1 cellular context compared by ENCODE assay signal in the genomic region with DNA sequence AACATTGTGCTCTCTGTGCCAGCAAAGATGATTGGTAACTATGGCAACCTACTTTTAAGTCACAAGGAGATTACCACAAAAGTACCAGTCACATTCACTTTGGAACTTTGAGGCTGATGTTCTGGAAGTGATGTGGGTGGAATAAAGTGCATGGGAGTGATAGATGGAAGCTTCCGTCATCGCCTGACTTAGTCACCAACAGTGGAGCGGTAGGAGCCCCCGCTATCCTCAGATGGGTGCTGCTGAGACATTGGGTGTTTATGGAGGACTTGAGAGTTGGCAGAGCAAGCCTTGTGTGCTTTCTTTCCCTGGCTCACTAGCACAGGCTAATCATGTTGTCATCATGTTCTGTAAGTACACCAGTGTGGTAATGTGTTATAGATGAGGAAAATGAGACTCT.
TF ChIP-seq lines count a peak whose summit lies in the region.

No MANE protein-coding gene starts in this region.

TF ChIP-seq in SK-N-SH treated with all-trans-retinoic acid at 6 μM for 48 hours, 23 proteins besides CTCF, POLR2A, EP300 and RAD21 (continued from another document):
- TF ChIP-seq CSRNP3 (CRISPR knock-in tag; IDR thresholded peaks at IDR 0.05) (no peak), ZFP30 (CRISPR knock-in tag; IDR thresholded peaks at IDR 0.05) (no peak)
- TF ChIP-seq, protein P1, sequence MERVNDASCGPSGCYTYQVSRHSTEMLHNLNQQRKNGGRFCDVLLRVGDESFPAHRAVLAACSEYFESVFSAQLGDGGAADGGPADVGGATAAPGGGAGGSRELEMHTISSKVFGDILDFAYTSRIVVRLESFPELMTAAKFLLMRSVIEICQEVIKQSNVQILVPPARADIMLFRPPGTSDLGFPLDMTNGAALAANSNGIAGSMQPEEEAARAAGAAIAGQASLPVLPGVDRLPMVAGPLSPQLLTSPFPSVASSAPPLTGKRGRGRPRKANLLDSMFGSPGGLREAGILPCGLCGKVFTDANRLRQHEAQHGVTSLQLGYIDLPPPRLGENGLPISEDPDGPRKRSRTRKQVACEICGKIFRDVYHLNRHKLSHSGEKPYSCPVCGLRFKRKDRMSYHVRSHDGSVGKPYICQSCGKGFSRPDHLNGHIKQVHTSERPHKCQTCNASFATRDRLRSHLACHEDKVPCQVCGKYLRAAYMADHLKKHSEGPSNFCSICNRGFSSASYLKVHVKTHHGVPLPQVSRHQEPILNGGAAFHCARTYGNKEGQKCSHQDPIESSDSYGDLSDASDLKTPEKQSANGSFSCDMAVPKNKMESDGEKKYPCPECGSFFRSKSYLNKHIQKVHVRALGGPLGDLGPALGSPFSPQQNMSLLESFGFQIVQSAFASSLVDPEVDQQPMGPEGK (CRISPR knock-in tag; IDR thresholded peaks at IDR 0.05; ENCODE audit: borderline replicate concordance), result no peak
